ENCODE assay signal across 8 cellular contexts in genomic region chr10:17454181-17454800, GRCh38. TPM values are rescaled to one million over a fixed set of nuclear protein-coding genes. Genes with fewer than 3 reads are reported as not detected.
DNase-seq lines count a peak whose midpoint lies in the region; ATAC-seq, FAIRE-seq and TF ChIP-seq lines count a peak whose summit lies in the region.

Gene ST8SIA6, minus strand, starts transcription at chr10:17454595. Its CDS starts 340 bp downstream, at chr10:17454255.

- H3K27me3 ChIP-seq in AG04450 (ENCODE audit: control insufficient read depth, insufficient read depth, low read length), result peaks cover 15% of the 10 kb centered on the region
- peaks cover 34% of the 10 kb centered on the region for H3K27me3 ChIP-seq in HUES48 (ENCODE audit: control insufficient read depth, insufficient read depth, low read length)
- H3K27me3 ChIP-seq in endothelial cell of umbilical vein (ENCODE audit: control insufficient read depth in 2 of 2, insufficient read depth in 2 of 2, low read length in 2 of 2), result no peaks in the 10 kb centered on the region
- no peaks in the 10 kb centered on the region for H3K27me3 ChIP-seq in muscle layer of duodenum (ENCODE audit: low read depth, low read length)

- FAIRE-seq in GM19239 (lab: Jason Lieb, UNC) (no peak), endothelial cell of umbilical vein (lab: Jason Lieb, UNC) (no peak)

- POLR2A ChIA-PET in AG04450 (lab: Yijun Ruan, JAX), result no interaction called here
- POLR2A ChIA-PET in activated CD4-positive, alpha-beta memory T cell treated with anti-CD3 and anti-CD28 coated beads, Interleukin-2, amount 10 ng/mL, durations not matched to agents 7 days and 5 days (lab: Charles Lee), result interaction anchor here (0.7 to 2.2 kb wide), 10 partner anchors 10 to 190 kb away, joined by 3 to 11 read pairs (median 4); partner anchors contain the start of gene STAM
- POLR2A ChIA-PET in endothelial cell of umbilical vein (lab: Charles Lee), result no interaction called here

- dilution Hi-C loops in endothelial cell of umbilical vein (cut with MboI; ENCODE audit: extremely low pct_ligation_motif_present, low sequenced_read_pairs), result no loop called here

- peaks cover 31% of the 10 kb centered on the region for H3K27me3 Mint-ChIP-seq in activated CD4-positive, alpha-beta memory T cell treated with anti-CD3 and anti-CD28 coated beads, Interleukin-2, amount 10 ng/mL, durations not matched to agents 7 days and 5 days

- no peak for TF ChIP-seq CTCF in AG04450 (IDR thresholded peaks at IDR 0.05; ENCODE audit: low read depth, low read length)
- no peak for TF ChIP-seq CTCF in endothelial cell of umbilical vein (IDR thresholded peaks at IDR 0.05; ENCODE audit: extremely low read depth in 1 of 2, insufficient read depth in 1 of 2, low read depth in 1 of 2, low read length in 2 of 2)

- peak within 1 kb of the TSS; percentile 69 for H3K27ac Mint-ChIP-seq in activated CD4-positive, alpha-beta memory T cell treated with anti-CD3 and anti-CD28 coated beads, Interleukin-2, amount 10 ng/mL, durations not matched to agents 7 days and 5 days

- no peak for TF ChIP-seq POLR2A in endothelial cell of umbilical vein (IDR thresholded peaks at IDR 0.05; ENCODE audit: low read depth, low read length)

- no peaks in the 10 kb centered on the region for H4K20me1 ChIP-seq in endothelial cell of umbilical vein (replicated peaks; ENCODE audit: control insufficient read depth, extremely low read depth, insufficient read depth, low read length)

- peaks cover 21% of the 10 kb centered on the region for H3K4me1 Mint-ChIP-seq in activated CD4-positive, alpha-beta memory T cell treated with anti-CD3 and anti-CD28 coated beads, Interleukin-2, amount 10 ng/mL, durations not matched to agents 7 days and 5 days

- CTCF ChIA-PET in AG04450 (lab: Charles Lee) (no interaction called here), endothelial cell of umbilical vein (lab: Charles Lee) (interaction anchor here (0.9 to 1.9 kb wide), 8 partner anchors 16 to 163 kb away, joined by 3 to 7 read pairs (median 4); partner anchors contain the start of gene HACD1)
- CTCF ChIA-PET in activated CD4-positive, alpha-beta memory T cell treated with anti-CD3 and anti-CD28 coated beads, Interleukin-2, amount 10 ng/mL, durations not matched to agents 7 days and 5 days (lab: Charles Lee), result interaction anchor here (0.6 to 1.8 kb wide), 6 partner anchors 10 to 162 kb away, joined by 3 to 9 read pairs (median 4); no protein-coding TSS in a partner anchor

- peak within 1 kb of the TSS; percentile 96 for H2AFZ ChIP-seq in endothelial cell of umbilical vein (ENCODE audit: low read depth, low read length)

- H3K9ac ChIP-seq in HUES48 (ENCODE audit: low read depth, low read length) (peak within 1 kb of the TSS; percentile 37), endothelial cell of umbilical vein (replicated peaks; ENCODE audit: extremely low read depth, insufficient read depth, low read length) (peak within 1 kb of the TSS; percentile 45)

- DNase-seq in AG04450 (ENCODE audit: low read depth, low spot score) (no peak), GM19239 (ENCODE audit: insufficient read length, low spot score) (peak; percentile 70), endothelial cell of umbilical vein (ENCODE audit: low read depth, low spot score) (peak; percentile 66), stromal cell of bone marrow (ENCODE audit: low read depth) (peak; percentile 17)
- peak; percentile 66 for DNase-seq in activated CD4-positive, alpha-beta memory T cell treated with anti-CD3 and anti-CD28 coated beads, Interleukin-2, amount 10 ng/mL, durations not matched to agents 7 days and 5 days

- H3K36me3 Mint-ChIP-seq in activated CD4-positive, alpha-beta memory T cell treated with anti-CD3 and anti-CD28 coated beads, Interleukin-2, amount 10 ng/mL, durations not matched to agents 7 days and 5 days (ENCODE audit: low read depth), result peaks cover 16% of the 10 kb centered on the region

- no peak for ATAC-seq in HG03378 (IDR thresholded peaks at IDR 0.05; ENCODE audit: unreplicated experiment)

- peaks cover 5% of the 10 kb centered on the region for H3K9me3 ChIP-seq in AG04450 (ENCODE audit: control insufficient read depth, insufficient read depth, low read length)
- H3K9me3 ChIP-seq in HUES48 (ENCODE audit: control insufficient read depth, insufficient read depth, low read length), result peaks cover 11% of the 10 kb centered on the region
- peaks cover 4% of the 10 kb centered on the region for H3K9me3 ChIP-seq in endothelial cell of umbilical vein (replicated peaks; ENCODE audit: control insufficient read depth, insufficient read depth, low read length)
- peaks cover 9 to 11% of the 10 kb centered on the region in 2 donors for H3K9me3 ChIP-seq in muscle layer of duodenum (ENCODE audit: control insufficient read depth in 1 of 2, low read length in 2 of 2)

- peak within 1 kb of the TSS; percentile 88 for H3K4me3 Mint-ChIP-seq in activated CD4-positive, alpha-beta memory T cell treated with anti-CD3 and anti-CD28 coated beads, Interleukin-2, amount 10 ng/mL, durations not matched to agents 7 days and 5 days

- H3K4me3 ChIP-seq in AG04450 (ENCODE audit: low read depth, low read length), result peak within 1 kb of the TSS; percentile 57
- peak within 1 kb of the TSS; percentile 82 for H3K4me3 ChIP-seq in HUES48 (ENCODE audit: low read depth, low read length)
- H3K4me3 ChIP-seq in endothelial cell of umbilical vein (replicated peaks in 1 of 3; ENCODE audit: insufficient read depth in 1 of 3, low read depth in 1 of 3, low read length in 3 of 3), result peak within 1 kb of the TSS; percentile 37 to 69 (median 55)
- H3K4me3 ChIP-seq in muscle layer of duodenum (ENCODE audit: low read depth in 1 of 2, low read length in 2 of 2), result peak within 1 kb of the TSS; percentile 52 to 62

- H3K4me2 ChIP-seq in endothelial cell of umbilical vein (ENCODE audit: insufficient read depth, low read length), result peak within 1 kb of the TSS; percentile 72

- no peaks in the 10 kb centered on the region for H3K9me1 ChIP-seq in endothelial cell of umbilical vein (replicated peaks; ENCODE audit: control insufficient read depth, extremely low read depth, insufficient read depth, low read length)

- no peaks in the 10 kb centered on the region for H3K79me2 ChIP-seq in endothelial cell of umbilical vein (ENCODE audit: control insufficient read depth, insufficient read depth, low read length)

- intact Hi-C loops in endothelial cell of umbilical vein (cut with micrococcal nuclease), result loop anchor here (1.0 kb wide), 1 partner anchor 145 kb away; no protein-coding TSS in a partner anchor

- H3K36me3 ChIP-seq in HUES48 (ENCODE audit: control insufficient read depth, insufficient read depth, low read length) (0 out of 2 replicates have a peak, but pooled peaks cover 5% of the 10 kb centered on the region), endothelial cell of umbilical vein (ENCODE audit: control insufficient read depth in 2 of 2, extremely low read depth in 1 of 2, insufficient read depth in 2 of 2, low read length in 2 of 2) (no peaks in the 10 kb centered on the region), muscle layer of duodenum (ENCODE audit: control insufficient read depth in 1 of 2, insufficient read depth in 2 of 2, low read length in 2 of 2) (no peaks in the 10 kb centered on the region)

- H3K27ac ChIP-seq in AG04450 (ENCODE audit: low read depth, low read length) (no peak within 1 kb of the TSS), HUES48 (ENCODE audit: low read depth, low read length) (peak within 1 kb of the TSS; percentile 57), endothelial cell of umbilical vein (ENCODE audit: insufficient read depth, low read depth, low read length) (no peak within 1 kb of the TSS), muscle layer of duodenum (ENCODE audit: low read length) (no peak within 1 kb of the TSS)

- BruUV-seq in endothelial cell of umbilical vein (replicated peaks; lab: Mats Ljungman, UMichigan), result no TSS peak

- peaks cover 9% of the 10 kb centered on the region for H3K9me3 Mint-ChIP-seq in activated CD4-positive, alpha-beta memory T cell treated with anti-CD3 and anti-CD28 coated beads, Interleukin-2, amount 10 ng/mL, durations not matched to agents 7 days and 5 days

- peaks cover 30% of the 10 kb centered on the region for H3K4me1 ChIP-seq in HUES48 (ENCODE audit: control insufficient read depth, insufficient read depth, low read length)
- peaks cover 9% of the 10 kb centered on the region for H3K4me1 ChIP-seq in endothelial cell of umbilical vein (ENCODE audit: control insufficient read depth, extremely low read depth, insufficient read depth, low read length)
- H3K4me1 ChIP-seq in muscle layer of duodenum (ENCODE audit: control insufficient read depth in 1 of 2, insufficient read depth in 2 of 2, low read length in 2 of 2), result peaks cover 0 to 14% of the 10 kb centered on the region in 2 donors

TF ChIP-seq in endothelial cell of umbilical vein, 7 proteins besides CTCF, POLR2A, EP300 and RAD21:
- TF ChIP-seq POLR2AphosphoS5 (IDR thresholded peaks at IDR 0.05; ENCODE audit: insufficient read depth, low read depth, low read length), result peak; percentile 20
- no peak for TF ChIP-seq EZH2 (IDR thresholded peaks at IDR 0.05; ENCODE audit: borderline replicate concordance, low read depth, low read length, severe bottlenecking)
TF ChIP-seq in endothelial cell of umbilical vein: peak in this region for 1.

RNA-seq across cellular contexts. Expression of gene ST8SIA6, which starts in this region (rescaled TPM):
- polyA plus RNA-seq in AG04450 (2011; rRNA removed) (0.10 TPM in 1 of 2 replicates, not detected in the other), endothelial cell of umbilical vein (0.40 TPM in 2 replicates)
- polyA minus RNA-seq in AG04450 (2011; rRNA and poly(A)+ RNA removed), result not detected in 2 replicates
- under 1 TPM; 0.93 to 0.95 TPM for total RNA-seq in activated CD4-positive, alpha-beta memory T cell treated with anti-CD3 and anti-CD28 coated beads, Interleukin-2, amount 10 ng/mL, durations not matched to agents 7 days and 5 days
- total RNA-seq in endothelial cell of umbilical vein, result 0.35 and 0.51 TPM in 2 replicates
- 0.40 and 0.42 TPM in 2 replicates for polyA plus RNA-seq in endothelial cell of umbilical vein (2011; cell fraction: cytosol; rRNA removed)
- 0.24 and 0.49 TPM in 2 replicates for polyA plus RNA-seq in endothelial cell of umbilical vein (2011; cell fraction: nucleus; rRNA removed)
- 0.21 and 0.34 TPM in 2 replicates for polyA plus RNA-seq in endothelial cell of umbilical vein (2012)
- polyA minus RNA-seq in endothelial cell of umbilical vein, result 0.44 and 0.70 TPM in 2 replicates
- polyA minus RNA-seq in endothelial cell of umbilical vein (2011; cell fraction: cytosol; rRNA and poly(A)+ RNA removed), result not detected
- 0.43 and 0.82 TPM in 2 replicates for polyA minus RNA-seq in endothelial cell of umbilical vein (2011; cell fraction: nucleus; rRNA and poly(A)+ RNA removed)

Comparison
In these comparisons a context has a peak if more than half of its experiments do, and no peak if none do; other contexts are left out.
1. Peak in DNase-seq in activated CD4-positive, alpha-beta memory T cell treated with anti-CD3 and anti-CD28 coated beads, Interleukin-2, amount 10 ng/mL, durations not matched to agents 7 days and 5 days; RNA of the gene not detected or under 1 TPM.
2. Peak in DNase-seq, H3K4me3 ChIP-seq, H3K9ac ChIP-seq and H3K4me2 ChIP-seq in endothelial cell of umbilical vein; RNA of the gene not detected or under 1 TPM.